1 cellular context compared by ENCODE assay signal in genomic region chr7:81877890-81878289, GRCh38.
TF ChIP-seq lines count a peak whose summit lies in the region.

No MANE protein-coding gene starts in this region.

TF ChIP-seq in HCT116, 20 proteins besides CTCF, POLR2A, EP300 and RAD21 (continued from another document):
- no peak for TF ChIP-seq MAX (IDR thresholded peaks at IDR 0.05)
- no peak for TF ChIP-seq FOSL1 (IDR thresholded peaks at IDR 0.05; ENCODE audit: low read depth)
- TF ChIP-seq ZFX (IDR thresholded peaks at IDR 0.05), result no peak
- TF ChIP-seq CBX3 (IDR thresholded peaks at IDR 0.05; ENCODE audit: low read depth), result no peak
- TF ChIP-seq TCF7L2 (IDR thresholded peaks at IDR 0.05; ENCODE audit: borderline replicate concordance, extremely low read depth, insufficient read depth, insufficient read length), result no peak
